8 cellular contexts compared by ENCODE assay signal in the genomic region with DNA sequence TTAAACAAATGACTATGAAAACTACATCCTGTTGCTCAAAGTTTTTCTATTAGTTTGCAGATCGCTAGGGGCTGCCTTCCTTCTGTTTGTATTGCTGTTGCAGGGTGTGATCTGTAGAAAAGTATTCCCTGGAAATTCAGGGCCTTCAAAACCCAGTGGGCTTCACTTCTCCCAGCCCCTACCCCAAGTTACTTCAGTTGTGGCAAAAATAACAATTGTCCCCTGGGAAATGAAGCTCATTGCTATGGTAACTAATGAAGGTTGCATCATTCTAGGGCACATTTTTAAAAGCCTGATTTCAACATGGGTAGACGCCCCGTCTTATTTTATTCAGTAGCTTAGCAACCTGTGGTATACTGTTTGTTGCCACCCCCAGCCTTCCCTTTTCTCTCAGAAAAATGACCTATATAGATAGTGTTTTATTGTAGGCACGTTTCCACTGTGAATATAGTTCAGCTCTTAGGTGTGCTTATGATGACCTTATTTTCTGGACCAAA.
DNase-seq lines count a peak whose midpoint lies in the region; ATAC-seq and TF ChIP-seq lines count a peak whose summit lies in the region.

No MANE protein-coding gene starts in this region.

- H3K4me1 ChIP-seq in heart left ventricle = peaks cover 4 to 39% (median 29%) of the 10 kb centered on the region in 12 donors
- H3K4me1 ChIP-seq in subcutaneous abdominal adipose tissue (ENCODE audit: control insufficient read depth in 5 of 5, insufficient read depth in 5 of 5, low read length in 5 of 5) = peaks cover 10 to 40% (median 38%) of the 10 kb centered on the region in 5 donors

- peak; percentile 30 to 35 for ATAC-seq in activated T-cell treated with anti-CD3 and anti-CD28 coated beads, Interleukin-2, amount 50 U/mL, for 4 hours
- ATAC-seq in heart left ventricle = peak; percentile 49 to 73 (median 60)
- ATAC-seq in HG02970 (IDR thresholded peaks at IDR 0.05; ENCODE audit: low FRiP score, unreplicated experiment) = no peak
- no peak for ATAC-seq in GM18502 (IDR thresholded peaks at IDR 0.05; ENCODE audit: poor library complexity, unreplicated experiment)

- H3K4me1 Mint-ChIP-seq in activated T-cell treated with anti-CD3 and anti-CD28 coated beads, Interleukin-2, amount 50 U/mL, for 4 hours (ENCODE audit: low read depth) = peaks cover 49% of the 10 kb centered on the region

- H3K4me3 Mint-ChIP-seq in activated T-cell treated with anti-CD3 and anti-CD28 coated beads, Interleukin-2, amount 50 U/mL, for 4 hours = peak overlapping the region; percentile 39

- no peaks in the 10 kb centered on the region for H3K27me3 ChIP-seq in heart left ventricle
- H3K27me3 ChIP-seq in subcutaneous abdominal adipose tissue (ENCODE audit: control insufficient read depth in 5 of 5, insufficient read depth in 4 of 5, low read length in 5 of 5) = no peaks in the 10 kb centered on the region

- DNase-seq in EH (ENCODE audit: low read depth) (peak; percentile 70), HT-29 (ENCODE audit: low spot score) (peak; percentile 29), heart left ventricle (no peak), NCI-H2196 treated with DMSO at 0.1 percent for 48 hours (lab: John Stamatoyannopoulos, UW; ENCODE audit: unreplicated experiment) (no peak)
- DNase-seq in activated T-cell treated with anti-CD3 and anti-CD28 coated beads, Interleukin-2, amount 50 U/mL, for 4 hours = no peak

- intact Hi-C loops in heart left ventricle (cut with DNase I) = no loop called here

- H3K4me3 ChIP-seq in heart left ventricle (no peak overlapping the region), subcutaneous abdominal adipose tissue (ENCODE audit: low read depth in 1 of 5, low read length in 5 of 5) (peak overlapping the region in 1 of 5 donors; percentile 14)

- H3K9me3 Mint-ChIP-seq in activated T-cell treated with anti-CD3 and anti-CD28 coated beads, Interleukin-2, amount 50 U/mL, for 4 hours = no peaks in the 10 kb centered on the region

- TF ChIP-seq CTCF in heart left ventricle (IDR thresholded peaks at IDR 0.05) = no peak

- 38 to 55% (median 48%) methylated on average over 4 of the region's 4 CpGs for WGBS in heart left ventricle, 4 donors

- H3K36me3 Mint-ChIP-seq in activated T-cell treated with anti-CD3 and anti-CD28 coated beads, Interleukin-2, amount 50 U/mL, for 4 hours (ENCODE audit: insufficient read depth) = no peaks in the 10 kb centered on the region

- TF ChIP-seq POLR2A in heart left ventricle (IDR thresholded peaks at IDR 0.05) = no peak

- no peak overlapping the region for H3K9ac ChIP-seq in subcutaneous abdominal adipose tissue (ENCODE audit: low read length in 5 of 5)

- no peaks in the 10 kb centered on the region for H3K27me3 Mint-ChIP-seq in activated T-cell treated with anti-CD3 and anti-CD28 coated beads, Interleukin-2, amount 50 U/mL, for 4 hours (ENCODE audit: low read depth)

- H3K27ac ChIP-seq in heart left ventricle = peak overlapping the region in 1 of 12 donors; percentile 18
- H3K27ac ChIP-seq in subcutaneous abdominal adipose tissue (ENCODE audit: low read depth, low read length) = peak overlapping the region; percentile 27

- H3K9me3 ChIP-seq in heart left ventricle = no peaks in the 10 kb centered on the region
- H3K9me3 ChIP-seq in subcutaneous abdominal adipose tissue (ENCODE audit: control insufficient read depth in 5 of 5, low read length in 5 of 5) = no peaks in the 10 kb centered on the region

- no peaks in the 10 kb centered on the region for H3K36me3 ChIP-seq in heart left ventricle
- no peaks in the 10 kb centered on the region for H3K36me3 ChIP-seq in subcutaneous abdominal adipose tissue (ENCODE audit: control insufficient read depth in 5 of 5, insufficient read depth in 5 of 5, low read length in 5 of 5)

Comparison
In these comparisons a context has a peak if more than half of its experiments do, and no peak if none do; other contexts are left out.
1. DNase-seq: peak in EH (single experiment) and HT-29 (single experiment); none in activated T-cell treated with anti-CD3 and anti-CD28 coated beads, Interleukin-2, amount 50 U/mL, for 4 hours (single experiment), heart left ventricle (0 of 5) and NCI-H2196 treated with DMSO at 0.1 percent for 48 hours (single experiment).
2. ATAC-seq: peak in activated T-cell treated with anti-CD3 and anti-CD28 coated beads, Interleukin-2, amount 50 U/mL, for 4 hours (2 of 2) and heart left ventricle (4 of 4); none in HG02970 (single experiment) and GM18502 (single experiment).